Comparison of ENCODE assay signal across 14 cellular contexts in the genomic region with DNA sequence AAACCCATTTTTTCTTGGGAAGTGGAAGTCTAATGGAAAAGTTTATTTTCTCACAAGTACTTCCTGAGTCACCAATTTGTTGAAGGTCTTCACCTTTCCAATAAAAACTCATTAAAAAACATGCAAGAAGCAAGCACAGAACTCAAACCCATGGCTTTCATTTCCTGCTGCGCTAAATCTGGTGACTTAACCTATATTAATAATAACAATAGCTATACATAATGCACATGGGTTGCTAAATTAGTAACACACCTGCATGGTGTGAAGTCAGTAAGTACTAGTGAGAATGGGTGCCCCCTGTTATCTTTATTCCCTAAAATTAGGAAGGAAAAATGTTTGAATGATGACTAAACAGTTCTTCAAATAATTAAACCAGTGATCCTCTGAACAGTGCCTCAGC. TPM values are rescaled to one million over a fixed set of nuclear protein-coding genes. Genes with fewer than 3 reads are reported as not detected.
DNase-seq lines count a peak whose midpoint lies in the region; ATAC-seq and TF ChIP-seq lines count a peak whose summit lies in the region.
"Had no signal": no experiment of that assay in that cellular context is flagged by ENCODE, and none has a peak within 500 bp of the region (broad histone marks: within the 10 kb centered on the region; RNA-seq: fewer than 3 reads in every experiment).

No MANE protein-coding gene starts in this region.

- CTCF ChIA-PET in WTC11 (lab: Charles Lee): no interaction called here

- H3K4me1 Mint-ChIP-seq in activated T-cell treated with anti-CD3 and anti-CD28 coated beads, Interleukin-2, amount 50 U/mL, for 4 hours (ENCODE audit: low read depth): peaks cover 75% of the 10 kb centered on the region
- H3K4me1 Mint-ChIP-seq in WTC11: peaks cover 22% of the 10 kb centered on the region

- peaks cover 0 to 5% (median under 1%) of the 10 kb centered on the region in 4 donors for H3K36me3 ChIP-seq in stomach
- H3K36me3 ChIP-seq: neural progenitor cell had no signal

- no peak overlapping the region for H3K4me3 ChIP-seq in stomach
- H3K4me3 ChIP-seq: neural progenitor cell had no signal

- H3K9me3 Mint-ChIP-seq in activated T-cell treated with anti-CD3 and anti-CD28 coated beads, Interleukin-2, amount 50 U/mL, for 4 hours: no peaks in the 10 kb centered on the region
- no peaks in the 10 kb centered on the region for H3K9me3 Mint-ChIP-seq in WTC11
- H3K9me3 Mint-ChIP-seq: neural progenitor cell had no signal

- TF ChIP-seq CTCF in WTC11 (IDR thresholded peaks at IDR 0.05) (no peak), stomach (IDR thresholded peaks at IDR 0.05) (no peak)

- no peaks in the 10 kb centered on the region for H3K27me3 Mint-ChIP-seq in activated T-cell treated with anti-CD3 and anti-CD28 coated beads, Interleukin-2, amount 50 U/mL, for 4 hours (ENCODE audit: low read depth)
- H3K27me3 Mint-ChIP-seq in WTC11 (ENCODE audit: low read depth): no peaks in the 10 kb centered on the region

- no peak for TF ChIP-seq POLR2A in stomach (IDR thresholded peaks at IDR 0.05)

- H3K9me3 ChIP-seq in stomach: no peaks in the 10 kb centered on the region

- 75 to 87% (median 84%) methylated on average over 1 of the region's 1 CpG for WGBS in stomach, 5 donors

- H3K4me3 Mint-ChIP-seq in activated T-cell treated with anti-CD3 and anti-CD28 coated beads, Interleukin-2, amount 50 U/mL, for 4 hours: peak overlapping the region; percentile 88
- H3K4me3 Mint-ChIP-seq in WTC11: no peak overlapping the region
- H3K4me3 Mint-ChIP-seq: neural progenitor cell had no signal

- 0 out of 2 replicates have a peak overlapping the region, but pooled peaks have one; percentile 34 for H3K27ac Mint-ChIP-seq in WTC11
- H3K27ac Mint-ChIP-seq: neural progenitor cell had no signal

- intact Hi-C loops in stomach (cut with DNase I; ENCODE audit: low total_unique reads): no loop called here

- ATAC-seq in activated T-cell treated with anti-CD3 and anti-CD28 coated beads, Interleukin-2, amount 50 U/mL, for 4 hours: no peak
- ATAC-seq in WTC11: no peak
- ATAC-seq: esophagus mucosa had no signal

- POLR2A ChIA-PET in WTC11 (lab: Charles Lee): no interaction called here

- H3K27ac ChIP-seq in stomach: peak overlapping the region in 4 of 5 donors; percentile 94 to 99 (median 98)
- H3K27ac ChIP-seq: neural progenitor cell had no signal

- DNase-seq in activated T-cell treated with anti-CD3 and anti-CD28 coated beads, Interleukin-2, amount 50 U/mL, for 4 hours: no peak
- DNase-seq in activated T-cell treated with anti-CD3 and anti-CD28 coated beads for 4 hours (no peak), WTC11 (ENCODE audit: low spot score) (no peak), kidney tubule cell (ENCODE audit: low spot score) (peak; percentile 14), stomach (no peak), NCI-H2029 treated with DMSO at 0.1 percent for 48 hours (lab: John Stamatoyannopoulos, UW) (no peak), DMS 273 (lab: John Stamatoyannopoulos, UW; ENCODE audit: unreplicated experiment) (no peak), NCI-H1436 treated with DMSO at 0.1 percent for 48 hours (lab: John Stamatoyannopoulos, UW) (no peak)
- DNase-seq: GDM1; NCI-H1694; NK-92 treated with Interleukin-12 subunit alpha and Interleukin-12 subunit beta, amount 100 ng/mL, for 24 hours; SW 1271 had no signal

- H3K4me1 ChIP-seq in stomach: peaks cover 17 to 75% (median 57%) of the 10 kb centered on the region in 4 donors

- H3K36me3 Mint-ChIP-seq in activated T-cell treated with anti-CD3 and anti-CD28 coated beads, Interleukin-2, amount 50 U/mL, for 4 hours (ENCODE audit: insufficient read depth): peaks cover 20% of the 10 kb centered on the region
- 0 out of 2 replicates have a peak, but pooled peaks cover 4% of the 10 kb centered on the region for H3K36me3 Mint-ChIP-seq in WTC11

- TF ChIP-seq EP300 in stomach (IDR thresholded peaks at IDR 0.05): no peak

- no peaks in the 10 kb centered on the region for H3K27me3 ChIP-seq in stomach
- H3K27me3 ChIP-seq: neural progenitor cell had no signal

TF ChIP-seq in WTC11, 78 proteins besides CTCF, POLR2A, EP300 and RAD21:
- TF ChIP-seq FOXP1 (CRISPR knock-in tag; IDR thresholded peaks at IDR 0.05; ENCODE audit: borderline replicate concordance) (no peak), ZBTB21 (CRISPR knock-in tag; IDR thresholded peaks at IDR 0.05; ENCODE audit: borderline replicate concordance) (no peak), ZNF121 (CRISPR knock-in tag; IDR thresholded peaks at IDR 0.05) (no peak), NR2C2 (CRISPR knock-in tag; IDR thresholded peaks at IDR 0.05) (no peak)
- TF ChIP-seq, protein P1, sequence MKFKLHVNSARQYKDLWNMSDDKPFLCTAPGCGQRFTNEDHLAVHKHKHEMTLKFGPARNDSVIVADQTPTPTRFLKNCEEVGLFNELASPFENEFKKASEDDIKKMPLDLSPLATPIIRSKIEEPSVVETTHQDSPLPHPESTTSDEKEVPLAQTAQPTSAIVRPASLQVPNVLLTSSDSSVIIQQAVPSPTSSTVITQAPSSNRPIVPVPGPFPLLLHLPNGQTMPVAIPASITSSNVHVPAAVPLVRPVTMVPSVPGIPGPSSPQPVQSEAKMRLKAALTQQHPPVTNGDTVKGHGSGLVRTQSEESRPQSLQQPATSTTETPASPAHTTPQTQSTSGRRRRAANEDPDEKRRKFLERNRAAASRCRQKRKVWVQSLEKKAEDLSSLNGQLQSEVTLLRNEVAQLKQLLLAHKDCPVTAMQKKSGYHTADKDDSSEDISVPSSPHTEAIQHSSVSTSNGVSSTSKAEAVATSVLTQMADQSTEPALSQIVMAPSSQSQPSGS (CRISPR knock-in tag; IDR thresholded peaks at IDR 0.05; ENCODE audit: borderline replicate concordance, low read depth): no peak

RNA-seq across cellular contexts. Expression of a gene that starts 52.3 kb away (rescaled TPM):
- total RNA-seq in activated T-cell treated with anti-CD3 and anti-CD28 coated beads, Interleukin-2, amount 50 U/mL, for 4 hours: 100 to 1,000 TPM; 160 to 180 (median 173) TPM
- total RNA-seq in WTC11 (2021) (89.9 to 105 TPM (median 99.9 TPM) in 3 replicates), stomach (100 to 1,000 TPM in 2 of 5 donors, 10 to 100 TPM in 3; 19.7 to 175 (median 98.0) TPM)
- polyA plus RNA-seq in stomach: 10 to 100 TPM; 56.6 to 85.2 (median 80.4) TPM
